In genomic region chr2:71226965-71227560, GRCh38 we compare ENCODE assay signal across 8 cellular contexts. TPM values are rescaled to one million over a fixed set of nuclear protein-coding genes. Genes with fewer than 3 reads are reported as not detected.
DNase-seq lines count a peak whose midpoint lies in the region; ATAC-seq and TF ChIP-seq lines count a peak whose summit lies in the region.

TSS of gene PAIP2B (minus strand) at chr2:71227103. CDS start at chr2:71202589, 24,514 bp downstream.

- no peaks in the 10 kb centered on the region for H3K9me3 ChIP-seq in mesodermal cell (ENCODE audit: control insufficient read depth, low read length)

- H3K9me3 Mint-ChIP-seq in endothelial cell (ENCODE audit: unreplicated experiment), result no peaks in the 10 kb centered on the region

- 0 to 1% methylated on average over 17 to 23 of the region's 30 CpGs for WGBS in mesodermal cell (ENCODE audit: insufficient coverage in 2 of 2), 2 experiments

- H3K4me1 Mint-ChIP-seq in endothelial cell (ENCODE audit: unreplicated experiment), result peaks cover 16% of the 10 kb centered on the region

- peak within 1 kb of the TSS; percentile 45 for H3K27ac ChIP-seq in mesodermal cell (ENCODE audit: low read depth, low read length, severe bottlenecking)

- H3K36me3 ChIP-seq in mesodermal cell (ENCODE audit: control insufficient read depth, insufficient read depth, low read length), result no peaks in the 10 kb centered on the region

- H3K4me3 Mint-ChIP-seq in endothelial cell (ENCODE audit: unreplicated experiment), result peak within 1 kb of the TSS; percentile 98

- no peak for TF ChIP-seq CTCF in endothelial cell (IDR thresholded peaks at IDR 0.05; ENCODE audit: unreplicated experiment)

- H3K27me3 Mint-ChIP-seq in endothelial cell (ENCODE audit: unreplicated experiment), result peaks cover 2% of the 10 kb centered on the region

- peak within 1 kb of the TSS; percentile 66 for H3K27ac Mint-ChIP-seq in endothelial cell (ENCODE audit: unreplicated experiment)

- H3K36me3 Mint-ChIP-seq in endothelial cell (ENCODE audit: low read depth, unreplicated experiment), result peaks cover 3% of the 10 kb centered on the region

- peak; percentile 94 for ATAC-seq in GM21367 (IDR thresholded peaks at IDR 0.05; ENCODE audit: unreplicated experiment)

- H3K4me1 ChIP-seq in mesodermal cell (ENCODE audit: control insufficient read depth, insufficient read depth, low read length, poor library complexity, severe bottlenecking), result no peaks in the 10 kb centered on the region

- H3K4me3 ChIP-seq in mesodermal cell (ENCODE audit: extremely low read depth, insufficient read depth, low read length, poor library complexity, severe bottlenecking), result peak within 1 kb of the TSS; percentile 66

- DNase-seq in COLO829 (ENCODE audit: low spot score), result peak; percentile 95
- peak; percentile 100 for DNase-seq in HT1080 (ENCODE audit: low read depth)
- peak; percentile 100 for DNase-seq in NOMO-1 treated with dmso at 0.1 percent for 144 hours (lab: John Stamatoyannopoulos, UW; ENCODE audit: unreplicated experiment)
- peak; percentile 94 for DNase-seq in activated CD8-positive, alpha-beta memory T cell treated with anti-CD3 and anti-CD28 coated beads, Interleukin-2, amount 50 U/mL, for 48 hours
- peak; percentile 94 for DNase-seq in endothelial cell (ENCODE audit: low spot score)
- DNase-seq in stimulated activated CD8-positive, alpha-beta memory T cell treated with anti-CD3 and anti-CD28 coated beads, Interleukin-15, amount 100 ng/mL, for 24 hours (ENCODE audit: low read depth), result peak; percentile 82

RNA-seq across cellular contexts. Expression of gene PAIP2B, which starts in this region (rescaled TPM):
- total RNA-seq in HT1080 (2014; rRNA removed; shearing (Covaris generic)), result 0.08 and 0.10 TPM in 2 replicates
- 0.30 and 0.36 TPM in 2 replicates for polyA plus RNA-seq in HT1080 (2015; cell fraction: cytosol; rRNA removed)
- 0.17 and 0.29 TPM in 2 replicates for polyA plus RNA-seq in HT1080 (2015; cell fraction: nucleus; rRNA removed)
- 2.9 TPM for total RNA-seq in endothelial cell (ENCODE audit: unreplicated experiment)
- 1.7 TPM for polyA plus RNA-seq in mesodermal cell (2013, experiment 1 of 2)
- polyA plus RNA-seq in mesodermal cell (2013, experiment 2 of 2), result 1.9 TPM

Comparison
In these comparisons a context has a peak if more than half of its experiments do, and no peak if none do; other contexts are left out.
1. Peak in every context shown above with its lines: DNase-seq, ATAC-seq, H3K4me3 ChIP-seq and H3K27ac ChIP-seq.
2. Peak in DNase-seq in HT1080; RNA of the gene not detected or under 1 TPM.